In genomic region chr12:79886917-79887519, GRCh38 we compare ENCODE assay signal across 8 cellular contexts.
DNase-seq lines count a peak whose midpoint lies in the region; ATAC-seq and TF ChIP-seq lines count a peak whose summit lies in the region.

No MANE protein-coding gene starts in this region.

- peaks cover 78% of the 10 kb centered on the region for H4K20me1 ChIP-seq in DND-41 (ENCODE audit: insufficient read depth, low read length)
- H4K20me1 ChIP-seq in KMS-11 (ENCODE audit: insufficient read depth): peaks cover 72% of the 10 kb centered on the region

- H3K4me3 ChIP-seq in DND-41 (ENCODE audit: low read depth in 1 of 2, low read length in 2 of 2): no peak overlapping the region
- H3K4me3 ChIP-seq in KMS-11 (IDR thresholded peaks at IDR 0.05; ENCODE audit: insufficient read depth, low read depth, low read length): no peak overlapping the region
- H3K4me3 ChIP-seq in RWPE2 (ENCODE audit: severe bottlenecking): no peak overlapping the region
- no peak overlapping the region for H3K4me3 ChIP-seq in parathyroid adenoma (ENCODE audit: low read depth, low read length)

- H3K4me1 ChIP-seq in DND-41 (ENCODE audit: insufficient read depth, low read length) (no peaks in the 10 kb centered on the region), KMS-11 (ENCODE audit: low read depth, poor library complexity, severe bottlenecking) (peaks cover 87% of the 10 kb centered on the region), RWPE2 (ENCODE audit: insufficient read depth, poor library complexity, severe bottlenecking) (peaks cover 10% of the 10 kb centered on the region), parathyroid adenoma (peaks cover 4% of the 10 kb centered on the region)

- TF ChIP-seq CTCF in DND-41 (IDR thresholded peaks at IDR 0.05; ENCODE audit: borderline replicate concordance, extremely low read depth, low read length, poor library complexity, severe bottlenecking): peak; percentile 71
- TF ChIP-seq CTCF in KMS-11 (conservative IDR thresholded peaks at IDR 0.05; ENCODE audit: low read depth, low read length): peak; percentile 90
- peak; percentile 85 for TF ChIP-seq CTCF in RWPE2 (IDR thresholded peaks at IDR 0.05; ENCODE audit: poor library complexity, severe bottlenecking)
- TF ChIP-seq CTCF in parathyroid adenoma (IDR thresholded peaks at IDR 0.05): peak; percentile 38

- H3K27ac ChIP-seq in DND-41 (ENCODE audit: low read length) (no peak overlapping the region), KMS-11 (no peak overlapping the region), RWPE2 (ENCODE audit: poor library complexity, severe bottlenecking) (no peak overlapping the region), parathyroid adenoma (no peak overlapping the region)

- H3K27me3 ChIP-seq in DND-41 (ENCODE audit: insufficient read depth, low read length, poor library complexity) (no peaks in the 10 kb centered on the region), KMS-11 (ENCODE audit: insufficient read depth, low read depth) (no peaks in the 10 kb centered on the region), RWPE2 (ENCODE audit: insufficient read depth, poor library complexity, severe bottlenecking) (no peaks in the 10 kb centered on the region), parathyroid adenoma (ENCODE audit: control insufficient read depth, insufficient read depth, low read length) (no peaks in the 10 kb centered on the region)

- H3K79me2 ChIP-seq in DND-41 (ENCODE audit: insufficient read depth, low read length) (peaks cover 100% of the 10 kb centered on the region), KMS-11 (ENCODE audit: insufficient read depth, low read depth) (peaks cover 100% of the 10 kb centered on the region), parathyroid adenoma (peaks cover 28% of the 10 kb centered on the region)

- H3K9ac ChIP-seq in DND-41 (ENCODE audit: low read depth, low read length) (no peak overlapping the region), KMS-11 (no peak overlapping the region), parathyroid adenoma (no peak overlapping the region)

- H3K36me3 ChIP-seq in DND-41 (ENCODE audit: insufficient read depth, low read length) (no peaks in the 10 kb centered on the region; the same call in 1 of the 2 replicates), KMS-11 (ENCODE audit: insufficient read depth) (no peaks in the 10 kb centered on the region), RWPE2 (ENCODE audit: low read depth) (no peaks in the 10 kb centered on the region), parathyroid adenoma (ENCODE audit: control insufficient read depth, insufficient read depth, low read length) (no peaks in the 10 kb centered on the region)

- ATAC-seq in DND-41 (ENCODE audit: insufficient read depth, low read depth): peak; percentile 90
- peak; percentile 59 for ATAC-seq in GM19468 (IDR thresholded peaks at IDR 0.05; ENCODE audit: extremely low read depth, unreplicated experiment)
- ATAC-seq in RWPE2 (ENCODE audit: low read depth): peak; percentile 79; the same call in 2 of the 3 replicates

- H3K9me3 ChIP-seq in DND-41 (ENCODE audit: insufficient read depth, low read length, severe bottlenecking) (no peaks in the 10 kb centered on the region), RWPE2 (ENCODE audit: severe bottlenecking) (no peaks in the 10 kb centered on the region), parathyroid adenoma (ENCODE audit: control insufficient read depth, low read length) (no peaks in the 10 kb centered on the region)

- H3K4me2 ChIP-seq in DND-41 (ENCODE audit: insufficient read depth, low read length): no peak overlapping the region
- H3K4me2 ChIP-seq in KMS-11: no peak overlapping the region
- no peak overlapping the region for H3K4me2 ChIP-seq in parathyroid adenoma (ENCODE audit: low read length)

- H2AFZ ChIP-seq in DND-41 (ENCODE audit: low read depth, low read length): no peak overlapping the region
- H2AFZ ChIP-seq in KMS-11 (ENCODE audit: low read depth): no peak overlapping the region
- H2AFZ ChIP-seq in parathyroid adenoma: no peak overlapping the region

- no peak for DNase-seq in DND-41
- DNase-seq in RWPE2 (ENCODE audit: low spot score): no peak
- peak; percentile 78 for DNase-seq in fibroblast of peridontal ligament (ENCODE audit: extremely low read depth)
- DNase-seq in activated CD4-positive, alpha-beta T cell treated with anti-CD3 and anti-CD28 coated beads for 4 hours: no peak
- DNase-seq in GM19238 (ENCODE audit: insufficient read length, low spot score): no peak

Comparison
In these comparisons a context has a peak if more than half of its experiments do, and no peak if none do; other contexts are left out.
1. CTCF ChIP-seq: peak in every context shown above with its lines; median percentile 90 in KMS-11; 85 in RWPE2; 71 in DND-41; 38 in parathyroid adenoma.